Comparison of ENCODE assay signal across 10 cellular contexts in genomic region chr1:1207254-1207902, GRCh38. TPM values are rescaled to one million over a fixed set of nuclear protein-coding genes. Genes with fewer than 3 reads are reported as not detected.
A peak's percentile ranks its signal among the peaks of the same experiment; 100 is the strongest.
DNase-seq lines count a peak whose midpoint lies in the region; ATAC-seq, FAIRE-seq and TF ChIP-seq lines count a peak whose summit lies in the region.
"Had no signal": no experiment of that assay in that cellular context is flagged by ENCODE, and none has a peak within 500 bp of the region (broad histone marks: within the 10 kb centered on the region; RNA-seq: fewer than 3 reads in every experiment).

No MANE protein-coding gene starts in this region.

- no peaks in the 10 kb centered on the region for H4K20me1 ChIP-seq in K562 (replicated peaks; ENCODE audit: control insufficient read depth, insufficient read depth, low read length)

- H3K9me3 ChIP-seq in K562 (replicated peaks; ENCODE audit: control insufficient read depth, insufficient read depth, low read depth, low read length) (no peaks in the 10 kb centered on the region), transverse colon (no peaks in the 10 kb centered on the region)
- H3K9me3 ChIP-seq: sigmoid colon had no signal

- TF ChIP-seq EP300 in K562 (IDR thresholded peaks at IDR 0.05; ENCODE audit: low read length), result no peak
- no peak for TF ChIP-seq EP300 in transverse colon (IDR thresholded peaks at IDR 0.05; ENCODE audit: low read depth)

- H3K4me3 ChIP-seq in K562, result no peak overlapping the region
- no peak overlapping the region for H3K4me3 ChIP-seq in transverse colon
- no peak overlapping the region for H3K4me3 ChIP-seq in foreskin fibroblast (ENCODE audit: low read depth in 1 of 2, low read length in 2 of 2)

- CTCF ChIA-PET in K562 (lab: Yijun Ruan, JAX; ENCODE audit: low intra/inter-chr PET ratio), result no interaction called here

- no peak for FAIRE-seq in K562 (lab: Jason Lieb, UNC)
- FAIRE-seq: endometrium, RCC 7860, urothelium cell line had no signal

- H3K4me2 ChIP-seq in K562 (ENCODE audit: insufficient read depth, low read length), result no peak overlapping the region

- 29% methylated on average over 19 of the region's 23 CpGs for WGBS in K562 (ENCODE audit: insufficient coverage, low coverage, missing lambda C conversion rate)
- 60 to 66% methylated on average over 7 to 22 of the region's 23 CpGs for WGBS in transverse colon (ENCODE audit: low coverage in 1 of 2), 2 donors

- H3K4me1 ChIP-seq in K562 (replicated peaks in 1 of 2; ENCODE audit: control insufficient read depth in 2 of 2, insufficient read depth in 2 of 2, low read length in 2 of 2) (peaks cover 13 to 97% of the 10 kb centered on the region in 2 experiments; a peak in 4 of 5 replicates), transverse colon (peaks cover 7 to 31% (median 20%) of the 10 kb centered on the region in 4 donors)

- no peaks in the 10 kb centered on the region for H3K79me2 ChIP-seq in K562 (ENCODE audit: control insufficient read depth, insufficient read depth, low read length)

- TF ChIP-seq CTCF in K562 (IDR thresholded peaks at IDR 0.05 in 2 of 3, conservative IDR thresholded peaks at IDR 0.05 in 1 of 3; ENCODE audit: insufficient read depth in 2 of 3, low read depth in 1 of 3, low read length in 3 of 3), result no peak
- no peak for TF ChIP-seq CTCF in transverse colon (IDR thresholded peaks at IDR 0.05)
- no peak for TF ChIP-seq CTCF in foreskin fibroblast (IDR thresholded peaks at IDR 0.05; ENCODE audit: low read depth, low read length)

- H3K9me1 ChIP-seq in K562 (ENCODE audit: control insufficient read depth, insufficient read depth, low read length), result no peaks in the 10 kb centered on the region

- no peak overlapping the region for H3K27ac ChIP-seq in K562 (ENCODE audit: extremely low read depth, low read depth, low read length)
- peak overlapping the region in 3 of 4 donors; percentile 25 to 81 (median 69) for H3K27ac ChIP-seq in transverse colon

- H3K9ac ChIP-seq in K562 (ENCODE audit: insufficient read depth in 1 of 2, low read depth in 2 of 2, low read length in 2 of 2), result no peak overlapping the region

- H3K36me3 ChIP-seq in K562 (ENCODE audit: control insufficient read depth, insufficient read depth, low read length) (no peaks in the 10 kb centered on the region), transverse colon (no peaks in the 10 kb centered on the region)
- H3K36me3 ChIP-seq: sigmoid colon had no signal

- H3K27me3 ChIP-seq in K562 (ENCODE audit: control insufficient read depth in 2 of 2, insufficient read depth in 2 of 2, low read length in 2 of 2), result no peaks in the 10 kb centered on the region
- peaks cover 75% of the 10 kb centered on the region for H3K27me3 ChIP-seq in transverse colon

- ATAC-seq in Right ventricle myocardium inferior, result no peak
- no peak for ATAC-seq in K562
- no peak for ATAC-seq in HG02970 (IDR thresholded peaks at IDR 0.05; ENCODE audit: low FRiP score, unreplicated experiment)

- POLR2A ChIA-PET in K562 (lab: Yijun Ruan, JAX), result interaction anchor here (0.9 kb wide), 1 partner anchor 9 kb away, joined by 5 read pairs; no protein-coding TSS in a partner anchor

- peak; percentile 23 for DNase-seq in Right ventricle myocardium inferior (ENCODE audit: missing footprints)
- no peak for DNase-seq in cardiac septum (ENCODE audit: low spot score)
- no peak for DNase-seq in K562 (ENCODE audit: extremely low read depth in 1 of 4, low spot score in 3 of 4)
- DNase-seq in transverse colon, result peak; percentile 5
- DNase-seq in foreskin fibroblast, result no peak

- BruUV-seq in K562 (replicated peaks; lab: Mats Ljungman, UMichigan), result no TSS peak

- TF ChIP-seq POLR2A in K562 (conservative IDR thresholded peaks at IDR 0.05) (no peak), transverse colon (IDR thresholded peaks at IDR 0.05) (no peak)

- in situ Hi-C loops in K562 (cut with MboI) (no loop called here), transverse colon (cut with MboI; ENCODE audit: low pct_ligation_motif_present in 1 of 4, low pct_unique_long_range_greater_than_20kb in 1 of 4, low sequenced_read_pairs in 3 of 4) (no loop called here)

- H2AFZ ChIP-seq in K562 (ENCODE audit: low read depth, low read length), result no peak overlapping the region

- no peak for TF ChIP-seq RAD21 in K562 (CRISPR knock-in tag; conservative IDR thresholded peaks at IDR 0.05 in 1 of 2, IDR thresholded peaks at IDR 0.05 in 1 of 2)

- intact Hi-C loops in Right ventricle myocardium inferior (cut with DNase I) (no loop called here), cardiac septum (cut with DNase I) (loop anchor here (5.0 kb wide), 1 partner anchor 75 kb away; no protein-coding TSS in a partner anchor), K562 (cut with micrococcal nuclease) (loop anchor here (5.0 kb wide), 1 partner anchor 85 kb away; no protein-coding TSS in a partner anchor), transverse colon (cut with DNase I; ENCODE audit: low total_unique reads) (no loop called here)

RNA-seq across cellular contexts. Expression of gene TNFRSF18, which starts 1.0 kb away (rescaled TPM):
- total RNA-seq in Right ventricle myocardium inferior (not detected), cardiac septum (0.19 TPM), K562 (2014; rRNA removed) (not detected in 2 replicates), K562 (2014; rRNA removed; fragmentation: Illumina TruSeq; extraction: Trizol) (not detected in 2 replicates), K562 (2015; rRNA removed; fragmentation: Illumina TruSeq; extraction: Trizol) (not detected in 2 replicates), K562 (2021) (0.27 TPM in 1 of 2 replicates, not detected in the other), transverse colon (1 to 10 TPM in 2 of 4 donors, not detected in 2; 3.3 to 7.9 TPM)
- total RNA-seq in K562 (2011; cell fraction: chromatin; rRNA removed; ENCODE audit: low replicate concordance), result not detected in 2 replicates
- 0.50 TPM in 1 of 2 replicates, not detected in the other for total RNA-seq in K562 (2011; cell fraction: nucleolus; rRNA removed)
- not detected in 2 replicates for total RNA-seq in K562 (2011; cell fraction: nucleoplasm; rRNA removed)
- polyA plus RNA-seq in K562 (2011; rRNA removed) (not detected in 2 replicates), K562 (2014; fragmentation: Illumina TruSeq; extraction: Trizol) (not detected in 2 replicates), K562 (2014; fragmentation: Nextera tagmentation; extraction: Ambion mirVana) (not detected), K562 (2014; rRNA removed) (0.24 TPM in 1 of 2 replicates, not detected in the other)
- not detected in 2 replicates for polyA plus RNA-seq in K562 (2011; cell fraction: cytosol; rRNA removed)
- 0.25 and 0.26 TPM in 2 replicates for polyA plus RNA-seq in K562 (2011; cell fraction: nucleus; rRNA removed)
- polyA plus RNA-seq in K562 (2012), result 0.19 TPM in 1 of 2 replicates, not detected in the other
- polyA minus RNA-seq in K562 (2011; rRNA and poly(A)+ RNA removed), result not detected in 2 replicates
- polyA minus RNA-seq in K562 (2011; cell fraction: cytosol; rRNA and poly(A)+ RNA removed), result not detected in 2 replicates
- not detected in 2 replicates for polyA minus RNA-seq in K562 (2011; cell fraction: nucleus; rRNA and poly(A)+ RNA removed)

RNA-seq across cellular contexts. Expression of gene TNFRSF4, which starts 6.6 kb away (rescaled TPM):
- 1.4 TPM for total RNA-seq in Right ventricle myocardium inferior
- 4.3 TPM for total RNA-seq in cardiac septum
- 0.44 TPM in 1 of 2 replicates, not detected in the other for total RNA-seq in K562 (2011; cell fraction: chromatin; rRNA removed; ENCODE audit: low replicate concordance)
- total RNA-seq in K562 (2011; cell fraction: nucleolus; rRNA removed), result 0.66 and 1.7 TPM in 2 replicates
- not detected in 2 replicates for total RNA-seq in K562 (2011; cell fraction: nucleoplasm; rRNA removed)
- total RNA-seq in K562 (2014; rRNA removed), result 0.23 TPM in 1 of 2 replicates, not detected in the other
- not detected in 2 replicates for total RNA-seq in K562 (2014; rRNA removed; fragmentation: Illumina TruSeq; extraction: Trizol)
- 0.07 TPM in 1 of 2 replicates, not detected in the other for total RNA-seq in K562 (2015; rRNA removed; fragmentation: Illumina TruSeq; extraction: Trizol)
- 0.44 and 0.47 TPM in 2 replicates for total RNA-seq in K562 (2021)
- 0.08 TPM in 1 of 2 replicates, not detected in the other for polyA plus RNA-seq in K562 (2011; rRNA removed)
- 0.19 and 0.39 TPM in 2 replicates for polyA plus RNA-seq in K562 (2011; cell fraction: cytosol; rRNA removed)
- 0.74 and 1.3 TPM in 2 replicates for polyA plus RNA-seq in K562 (2011; cell fraction: nucleus; rRNA removed)
- 0.65 TPM in 1 of 2 replicates, not detected in the other for polyA plus RNA-seq in K562 (2012)
- polyA plus RNA-seq in K562 (2014; fragmentation: Illumina TruSeq; extraction: Trizol), result not detected in 2 replicates
- polyA plus RNA-seq in K562 (2014; fragmentation: Nextera tagmentation; extraction: Ambion mirVana), result not detected
- polyA plus RNA-seq in K562 (2014; rRNA removed), result 0.16 TPM in 1 of 2 replicates, not detected in the other
- polyA minus RNA-seq in K562 (2011; rRNA and poly(A)+ RNA removed), result not detected in 2 replicates
- not detected in 2 replicates for polyA minus RNA-seq in K562 (2011; cell fraction: cytosol; rRNA and poly(A)+ RNA removed)
- polyA minus RNA-seq in K562 (2011; cell fraction: nucleus; rRNA and poly(A)+ RNA removed), result 0.22 and 0.27 TPM in 2 replicates
- 1 to 10 TPM in 1 of 4 donors, under 1 TPM in 1, not detected in 2; 0.55 to 4.8 TPM for total RNA-seq in transverse colon

RNA-seq across cellular contexts. Expression of gene SDF4, which starts 24.4 kb away (rescaled TPM):
- 125 TPM for total RNA-seq in Right ventricle myocardium inferior
- total RNA-seq in cardiac septum, result 139 TPM
- 114 and 239 TPM in 2 replicates for total RNA-seq in K562 (2011; cell fraction: chromatin; rRNA removed; ENCODE audit: low replicate concordance)
- 360 and 385 TPM in 2 replicates for total RNA-seq in K562 (2011; cell fraction: nucleolus; rRNA removed)
- 146 and 213 TPM in 2 replicates for total RNA-seq in K562 (2011; cell fraction: nucleoplasm; rRNA removed)
- 82.6 and 118 TPM in 2 replicates for total RNA-seq in K562 (2014; rRNA removed)
- 18.1 and 30.3 TPM in 2 replicates for total RNA-seq in K562 (2014; rRNA removed; fragmentation: Illumina TruSeq; extraction: Trizol)
- total RNA-seq in K562 (2015; rRNA removed; fragmentation: Illumina TruSeq; extraction: Trizol), result 62.2 and 65.2 TPM in 2 replicates
- total RNA-seq in K562 (2021), result 152 and 160 TPM in 2 replicates
- polyA plus RNA-seq in K562 (2011; rRNA removed), result 43.8 and 77.2 TPM in 2 replicates
- 44.3 and 73.9 TPM in 2 replicates for polyA plus RNA-seq in K562 (2011; cell fraction: cytosol; rRNA removed)
- 122 and 161 TPM in 2 replicates for polyA plus RNA-seq in K562 (2011; cell fraction: nucleus; rRNA removed)
- 112 and 208 TPM in 2 replicates for polyA plus RNA-seq in K562 (2012)
- polyA plus RNA-seq in K562 (2014; fragmentation: Illumina TruSeq; extraction: Trizol), result 66.0 and 88.1 TPM in 2 replicates
- 1 to 10 TPM in 1 of 2 experiments, under 1 TPM in 1; 0.35 to 4.9 TPM for polyA plus RNA-seq in K562 (2014; fragmentation: Nextera tagmentation; extraction: Ambion mirVana)
- 93.4 and 101 TPM in 2 replicates for polyA plus RNA-seq in K562 (2014; rRNA removed)
- 59.1 and 63.4 TPM in 2 replicates for polyA minus RNA-seq in K562 (2011; rRNA and poly(A)+ RNA removed)
- 37.0 and 61.3 TPM in 2 replicates for polyA minus RNA-seq in K562 (2011; cell fraction: cytosol; rRNA and poly(A)+ RNA removed)
- polyA minus RNA-seq in K562 (2011; cell fraction: nucleus; rRNA and poly(A)+ RNA removed), result 48.9 and 83.4 TPM in 2 replicates
- total RNA-seq in transverse colon, result 100 to 1,000 TPM; 153 to 267 (median 226) TPM

RNA-seq across cellular contexts. Expression of gene B3GALT6, which starts 24.7 kb away (rescaled TPM):
- total RNA-seq in Right ventricle myocardium inferior (8.3 TPM), cardiac septum (11.1 TPM), K562 (2014; rRNA removed) (29.8 and 33.0 TPM in 2 replicates), K562 (2014; rRNA removed; fragmentation: Illumina TruSeq; extraction: Trizol) (6.8 and 9.0 TPM in 2 replicates), K562 (2015; rRNA removed; fragmentation: Illumina TruSeq; extraction: Trizol) (12.8 and 13.9 TPM in 2 replicates), K562 (2021) (27.9 and 28.1 TPM in 2 replicates), transverse colon (10 to 100 TPM in 3 of 4 donors, 1 to 10 TPM in 1; 8.5 to 24.9 (median 12.2) TPM)
- 17.5 and 35.5 TPM in 2 replicates for total RNA-seq in K562 (2011; cell fraction: chromatin; rRNA removed; ENCODE audit: low replicate concordance)
- total RNA-seq in K562 (2011; cell fraction: nucleolus; rRNA removed), result 36.8 and 43.7 TPM in 2 replicates
- total RNA-seq in K562 (2011; cell fraction: nucleoplasm; rRNA removed), result 21.1 and 24.3 TPM in 2 replicates
- polyA plus RNA-seq in K562 (2011; rRNA removed) (5.6 and 7.8 TPM in 2 replicates), K562 (2014; fragmentation: Illumina TruSeq; extraction: Trizol) (8.4 and 9.9 TPM in 2 replicates), K562 (2014; fragmentation: Nextera tagmentation; extraction: Ambion mirVana) (1 to 10 TPM in 1 of 2 experiments, under 1 TPM in 1; 0.68 to 1.0 TPM), K562 (2014; rRNA removed) (15.8 and 17.2 TPM in 2 replicates)
- polyA plus RNA-seq in K562 (2011; cell fraction: cytosol; rRNA removed), result 10.2 and 34.2 TPM in 2 replicates
- polyA plus RNA-seq in K562 (2011; cell fraction: nucleus; rRNA removed), result 7.7 and 12.7 TPM in 2 replicates
- 13.9 and 16.7 TPM in 2 replicates for polyA plus RNA-seq in K562 (2012)
- polyA minus RNA-seq in K562 (2011; rRNA and poly(A)+ RNA removed), result 6.9 and 10.1 TPM in 2 replicates
- 9.6 and 12.9 TPM in 2 replicates for polyA minus RNA-seq in K562 (2011; cell fraction: cytosol; rRNA and poly(A)+ RNA removed)
- polyA minus RNA-seq in K562 (2011; cell fraction: nucleus; rRNA and poly(A)+ RNA removed), result 23.0 and 24.2 TPM in 2 replicates

RNA-seq across cellular contexts. Expression of gene TTLL10, which starts 33.7 kb away (rescaled TPM):
- total RNA-seq in Right ventricle myocardium inferior (0.24 TPM), cardiac septum (0.22 TPM), K562 (2014; rRNA removed) (not detected in 2 replicates), K562 (2014; rRNA removed; fragmentation: Illumina TruSeq; extraction: Trizol) (not detected in 2 replicates), K562 (2015; rRNA removed; fragmentation: Illumina TruSeq; extraction: Trizol) (not detected in 2 replicates), K562 (2021) (not detected in 2 replicates), transverse colon (under 1 TPM in 2 of 4 donors, not detected in 2; 0.40 to 0.48 TPM)
- total RNA-seq in K562 (2011; cell fraction: chromatin; rRNA removed; ENCODE audit: low replicate concordance), result 0.21 TPM in 1 of 2 replicates, not detected in the other
- total RNA-seq in K562 (2011; cell fraction: nucleolus; rRNA removed), result 0.17 TPM in 1 of 2 replicates, not detected in the other
- not detected in 2 replicates for total RNA-seq in K562 (2011; cell fraction: nucleoplasm; rRNA removed)
- polyA plus RNA-seq in K562 (2011; rRNA removed) (not detected in 2 replicates), K562 (2014; fragmentation: Illumina TruSeq; extraction: Trizol) (not detected in 2 replicates), K562 (2014; fragmentation: Nextera tagmentation; extraction: Ambion mirVana) (not detected), K562 (2014; rRNA removed) (not detected in 2 replicates)
- 0.06 TPM in 1 of 2 replicates, not detected in the other for polyA plus RNA-seq in K562 (2011; cell fraction: cytosol; rRNA removed)
- polyA plus RNA-seq in K562 (2011; cell fraction: nucleus; rRNA removed), result 0.07 and 0.38 TPM in 2 replicates
- polyA plus RNA-seq in K562 (2012), result 0.10 TPM in 1 of 2 replicates, not detected in the other
- not detected in 2 replicates for polyA minus RNA-seq in K562 (2011; rRNA and poly(A)+ RNA removed)
- not detected in 2 replicates for polyA minus RNA-seq in K562 (2011; cell fraction: cytosol; rRNA and poly(A)+ RNA removed)
- polyA minus RNA-seq in K562 (2011; cell fraction: nucleus; rRNA and poly(A)+ RNA removed), result 0.13 TPM in 1 of 2 replicates, not detected in the other
- total RNA-seq: sigmoid colon had no signal

Comparison
In these comparisons a context has a peak if more than half of its experiments do, and no peak if none do; other contexts are left out.
1. DNase-seq: peak in Right ventricle myocardium inferior (single experiment) and transverse colon (single experiment); none in cardiac septum (single experiment), K562 (0 of 4) and foreskin fibroblast (0 of 2).
2. intact Hi-C loops: an anchor here in cardiac septum (5.0 kb wide) and K562 (5.0 kb wide); none called in Right ventricle myocardium inferior and transverse colon.